18 cellular contexts compared by ENCODE assay signal in genomic region chr18:62933261-62933887, GRCh38.
"Had no signal": no experiment of that assay in that cellular context is flagged by ENCODE, and none has a peak within 500 bp of the region (broad histone marks: within the 10 kb centered on the region; RNA-seq: fewer than 3 reads in every experiment).

No MANE protein-coding gene starts in this region.

- H3K27me3 ChIP-seq: colonic mucosa, esophagus squamous epithelium, gastroesophageal sphincter, stomach had no signal

- H3K4me3 Mint-ChIP-seq: naive B cell, nephron had no signal

- H3K36me3 ChIP-seq: colonic mucosa, esophagus squamous epithelium, gastroesophageal sphincter, prostate gland, stomach had no signal

- H3K4me1 ChIP-seq: colonic mucosa, prostate gland had no signal

- ATAC-seq: gastroesophageal sphincter, left cardiac atrium, left ventricle myocardium superior, sciatic nerve had no signal

- H3K27ac ChIP-seq: colonic mucosa, esophagus squamous epithelium, gastroesophageal sphincter, parathyroid adenoma, prostate gland, stomach had no signal

- H2AFZ ChIP-seq: parathyroid adenoma had no signal

- H3K9me3 ChIP-seq: colonic mucosa, esophagus squamous epithelium, gastroesophageal sphincter, prostate gland, stomach had no signal

- H3K27ac Mint-ChIP-seq: naive B cell had no signal

- DNase-seq: colonic mucosa; dermis blood vessel endothelial cell; esophagus squamous epithelium; foreskin fibroblast; glutamatergic neuron; kidney; left cardiac atrium; left ventricle myocardium superior; mesendoderm; naive B cell; stimulated activated naive CD4-positive, alpha-beta T cell; stomach; substantia nigra had no signal

- H3K79me2 ChIP-seq: parathyroid adenoma had no signal

- H3K27me3 Mint-ChIP-seq: naive B cell had no signal

- H3K4me3 ChIP-seq: colonic mucosa, esophagus squamous epithelium, gastroesophageal sphincter, prostate gland, stomach had no signal
